Comparison of ENCODE assay signal across 15 cellular contexts in genomic region chr12:106767954-106768501, GRCh38. TPM values are rescaled to one million over a fixed set of nuclear protein-coding genes. Genes with fewer than 3 reads are reported as not detected.
DNase-seq lines count a peak whose midpoint lies in the region; ATAC-seq, FAIRE-seq and TF ChIP-seq lines count a peak whose summit lies in the region.
"Had no signal": no experiment of that assay in that cellular context is flagged by ENCODE, and none has a peak within 500 bp of the region (broad histone marks: within the 10 kb centered on the region; RNA-seq: fewer than 3 reads in every experiment).

No MANE protein-coding gene starts in this region.

- H2BK20ac ChIP-seq in H9 (ENCODE audit: low read depth, low read length, poor library complexity, severe bottlenecking) = no peak overlapping the region

- H3K27ac Mint-ChIP-seq in H9 (peak overlapping the region; percentile 92 to 98 (median 98)), WTC11 (peak overlapping the region; percentile 94), Caco-2 (ENCODE audit: unreplicated experiment) (no peak overlapping the region)
- H3K27ac Mint-ChIP-seq in effector memory CD8-positive, alpha-beta T cell = no peak overlapping the region
- H3K27ac Mint-ChIP-seq: activated CD4-positive, alpha-beta T cell treated with anti-CD3 and anti-CD28 coated beads, Interleukin-2, amount 10 ng/mL, durations not matched to agents 7 days and 5 days; activated naive CD4-positive, alpha-beta T cell treated with anti-CD3 and anti-CD28 coated beads, Interleukin-2, amount 50 U/mL, for 24 hours; IgD-negative memory B cell had no signal

- BruUV-seq in Caco-2 (replicated peaks; lab: Mats Ljungman, UMichigan) = no TSS peak

- no peak overlapping the region for H2AFZ ChIP-seq in H9 (ENCODE audit: low read length)

- H3K27me3 Mint-ChIP-seq in H9 (ENCODE audit: low read depth) (no peaks in the 10 kb centered on the region), WTC11 (ENCODE audit: low read depth) (no peaks in the 10 kb centered on the region), Caco-2 (ENCODE audit: insufficient read depth, unreplicated experiment) (no peaks in the 10 kb centered on the region)
- no peaks in the 10 kb centered on the region for H3K27me3 Mint-ChIP-seq in effector memory CD8-positive, alpha-beta T cell
- H3K27me3 Mint-ChIP-seq: activated naive CD4-positive, alpha-beta T cell treated with anti-CD3 and anti-CD28 coated beads, Interleukin-2, amount 50 U/mL, for 24 hours had no signal

- H3K9me3 Mint-ChIP-seq in H9 = no peaks in the 10 kb centered on the region
- no peaks in the 10 kb centered on the region; the same call in 1 of the 2 replicates for H3K9me3 Mint-ChIP-seq in WTC11
- H3K9me3 Mint-ChIP-seq in Caco-2 (ENCODE audit: unreplicated experiment) = no peaks in the 10 kb centered on the region
- no peaks in the 10 kb centered on the region for H3K9me3 Mint-ChIP-seq in effector memory CD8-positive, alpha-beta T cell
- H3K9me3 Mint-ChIP-seq: activated CD4-positive, alpha-beta T cell treated with anti-CD3 and anti-CD28 coated beads, Interleukin-2, amount 10 ng/mL, durations not matched to agents 7 days and 5 days; activated naive CD4-positive, alpha-beta T cell treated with anti-CD3 and anti-CD28 coated beads, Interleukin-2, amount 50 U/mL, for 24 hours; IgD-negative memory B cell; immature natural killer cell had no signal

- H3K27ac ChIP-seq in H9 (ENCODE audit: insufficient read length, low read depth, low read length) (peak overlapping the region; percentile 40), pancreas (peak overlapping the region; percentile 14 to 74 (median 61))

- peak overlapping the region; percentile 64 for H3K4me2 ChIP-seq in H9 (ENCODE audit: insufficient read depth, insufficient read length, low read length)

- no peak overlapping the region for H3K14ac ChIP-seq in H9 (ENCODE audit: insufficient read depth, low read length)

- H3T11ph ChIP-seq in H9 (ENCODE audit: low read length) = no peak overlapping the region

- H4K20me1 ChIP-seq in H9 (ENCODE audit: control insufficient read depth, insufficient read depth, insufficient read length) = no peaks in the 10 kb centered on the region

- POLR2A ChIA-PET in WTC11 (lab: Charles Lee) (interaction anchor here (0.6 to 0.8 kb wide), 2 partner anchors 167 to 410 kb away, joined by 3 read pairs; no protein-coding TSS in a partner anchor), Caco-2 (lab: Charles Lee) (interaction anchor here (0.6 kb wide), 1 partner anchor 10 kb away, joined by 8 read pairs; no protein-coding TSS in a partner anchor)

- H3K36me3 Mint-ChIP-seq in H9 (ENCODE audit: insufficient read depth in 1 of 3, low read depth in 3 of 3) = peaks cover 0 to 3% (median 0%) of the 10 kb centered on the region in 3 experiments; a peak in 1 of 7 replicates
- no peaks in the 10 kb centered on the region; the same call in 1 of the 2 replicates for H3K36me3 Mint-ChIP-seq in WTC11
- H3K36me3 Mint-ChIP-seq in Caco-2 (ENCODE audit: insufficient read depth, unreplicated experiment) = no peaks in the 10 kb centered on the region
- H3K36me3 Mint-ChIP-seq in effector memory CD8-positive, alpha-beta T cell (ENCODE audit: insufficient read depth) = no peaks in the 10 kb centered on the region
- H3K36me3 Mint-ChIP-seq: activated naive CD4-positive, alpha-beta T cell treated with anti-CD3 and anti-CD28 coated beads, Interleukin-2, amount 50 U/mL, for 24 hours; immature natural killer cell had no signal

- no peak overlapping the region for H3K18ac ChIP-seq in H9 (ENCODE audit: insufficient read length, low read depth, low read length)

- intact Hi-C loops in pancreas (cut with DNase I) (no loop called here), Caco-2 (cut with micrococcal nuclease; ENCODE audit: unreplicated experiment) (no loop called here)

- H3K9me3 ChIP-seq in H9 (ENCODE audit: control insufficient read depth, low read depth, low read length) (no peaks in the 10 kb centered on the region), pancreas (no peaks in the 10 kb centered on the region), Caco-2 (no peaks in the 10 kb centered on the region)

- H3K9ac ChIP-seq in H9 (ENCODE audit: extremely low read depth, insufficient read length, low read length) = peak overlapping the region; percentile 9

- H3K4me3 Mint-ChIP-seq in H9 (peak overlapping the region; percentile 47 to 73), WTC11 (peak overlapping the region; percentile 60), Caco-2 (ENCODE audit: unreplicated experiment) (no peak overlapping the region)
- no peak overlapping the region for H3K4me3 Mint-ChIP-seq in effector memory CD8-positive, alpha-beta T cell
- H3K4me3 Mint-ChIP-seq: activated CD4-positive, alpha-beta T cell treated with anti-CD3 and anti-CD28 coated beads, Interleukin-2, amount 10 ng/mL, durations not matched to agents 7 days and 5 days; activated naive CD4-positive, alpha-beta T cell treated with anti-CD3 and anti-CD28 coated beads, Interleukin-2, amount 50 U/mL, for 24 hours; immature natural killer cell had no signal

- TF ChIP-seq CTCF in H9 (conservative IDR thresholded peaks at IDR 0.05) (no peak), WTC11 (IDR thresholded peaks at IDR 0.05) (no peak), foreskin fibroblast (IDR thresholded peaks at IDR 0.05; ENCODE audit: low read depth, low read length) (no peak), pancreas (IDR thresholded peaks at IDR 0.05) (no peak), Caco-2 (IDR thresholded peaks at IDR 0.05; ENCODE audit: insufficient read depth in 1 of 2, low read depth in 1 of 2, low read length in 1 of 2, severe bottlenecking in 1 of 2, unreplicated experiment in 1 of 2) (no peak)

- no peak overlapping the region for H2BK5ac ChIP-seq in H9 (ENCODE audit: insufficient read length, low read length)

- FAIRE-seq in pancreas (lab: Jason Lieb, UNC) = no peak
- FAIRE-seq: GM12891 had no signal

- H3K23ac ChIP-seq in H9 (ENCODE audit: insufficient read length, low read depth, low read length) = no peak overlapping the region

- H4K91ac ChIP-seq in H9 (ENCODE audit: insufficient read length, low read depth, low read length) = no peak overlapping the region

- H3K79me1 ChIP-seq in H9 (ENCODE audit: insufficient read depth, low read depth, low read length, poor library complexity, severe bottlenecking) = no peaks in the 10 kb centered on the region

- H3K36me3 ChIP-seq in pancreas (no peaks in the 10 kb centered on the region), Caco-2 (ENCODE audit: control insufficient read depth, insufficient read depth, low read length) (no peaks in the 10 kb centered on the region)

- no peaks in the 10 kb centered on the region for H3K79me2 ChIP-seq in H9 (ENCODE audit: insufficient read depth, low read length)

- H2BK15ac ChIP-seq in H9 (ENCODE audit: low read depth, low read length) = no peak overlapping the region

- H3K4me1 ChIP-seq in H9 (ENCODE audit: insufficient read depth, low read length) (peaks cover 12% of the 10 kb centered on the region), pancreas (peaks cover 0 to 6% (median 3%) of the 10 kb centered on the region in 3 donors), Caco-2 (peaks cover 6% of the 10 kb centered on the region; the same call in 1 of the 2 replicates)

- no peak overlapping the region for H2BK120ac ChIP-seq in H9 (ENCODE audit: low read depth, low read length, poor library complexity, severe bottlenecking)

- H3K56ac ChIP-seq in H9 (ENCODE audit: insufficient read length, low read depth, low read length) = no peak overlapping the region

- no peak overlapping the region for H3K4ac ChIP-seq in H9 (ENCODE audit: low read depth, low read length)

- CTCF ChIA-PET in WTC11 (lab: Charles Lee) (interaction anchor here (0.8 kb wide), 1 partner anchor 45 kb away, joined by 3 read pairs; no protein-coding TSS in a partner anchor), Caco-2 (lab: Charles Lee) (no interaction called here)

- ATAC-seq in WTC11 = peak; percentile 68
- peak; percentile 52 to 76 (median 72) for ATAC-seq in pancreas
- no peak for ATAC-seq in effector memory CD8-positive, alpha-beta T cell (replicated peaks)

- peaks cover 3% of the 10 kb centered on the region for H3K23me2 ChIP-seq in H9 (ENCODE audit: insufficient read length, low read depth, low read length, poor library complexity, severe bottlenecking)

- H2BK12ac ChIP-seq in H9 (ENCODE audit: insufficient read length, low read depth, low read length) = no peak overlapping the region

- WGBS in H9 (ENCODE audit: extremely low coverage, insufficient read length, low lambda C conversion rate) = no CpG with 5 or more reads among the region's 8 CpGs
- 28 to 38% methylated on average over 8 of the region's 8 CpGs for WGBS in pancreas, 2 donors

- H2AK5ac ChIP-seq in H9 (ENCODE audit: insufficient read length, low read length) = no peak overlapping the region

- DNase-seq in H9 (peak; percentile 67), WTC11 (ENCODE audit: low spot score) (peak; percentile 50), foreskin fibroblast (peak; percentile 8 to 44), pancreas (peak in 4 of 6 donors; percentile 49 to 69 (median 61)), OCI-M2 (lab: John Stamatoyannopoulos, UW; ENCODE audit: unreplicated experiment) (no peak), Caco-2 (no peak)
- DNase-seq in activated CD4-positive, alpha-beta T cell treated with anti-CD3 and anti-CD28 coated beads for 1 hour = no peak
- no peak for DNase-seq in effector memory CD8-positive, alpha-beta T cell
- DNase-seq: activated CD4-positive, alpha-beta T cell treated with anti-CD3 and anti-CD28 coated beads, Interleukin-2, amount 10 ng/mL, durations not matched to agents 7 days and 5 days; COR-L47; immature natural killer cell; stimulated activated CD4-positive, alpha-beta T cell treated with anti-CD3 and anti-CD28 coated beads, Interleukin-4, amount 100 ng/mL, for 1 hour had no signal

- H3K4me1 Mint-ChIP-seq in H9 (peaks cover 57 to 61% of the 10 kb centered on the region in 2 experiments), WTC11 (peaks cover 69% of the 10 kb centered on the region), Caco-2 (ENCODE audit: low read depth, unreplicated experiment) (peaks cover 9% of the 10 kb centered on the region)
- peaks cover 0 to 7% of the 10 kb centered on the region in 2 donors for H3K4me1 Mint-ChIP-seq in effector memory CD8-positive, alpha-beta T cell (ENCODE audit: low read depth in 2 of 2)
- H3K4me1 Mint-ChIP-seq: IgD-negative memory B cell, immature natural killer cell had no signal

- H3K27me3 ChIP-seq in H9 (ENCODE audit: insufficient read depth, low read length) = no peaks in the 10 kb centered on the region
- H3K27me3 ChIP-seq in pancreas = no peaks in the 10 kb centered on the region
- no peaks in the 10 kb centered on the region for H3K27me3 ChIP-seq in Caco-2 (replicated peaks; ENCODE audit: control insufficient read depth, insufficient read depth, low read length)

- H3K4me3 ChIP-seq in foreskin fibroblast (ENCODE audit: low read depth in 1 of 2, low read length in 2 of 2) = no peak overlapping the region
- H3K4me3 ChIP-seq in pancreas = no peak overlapping the region
- H3K4me3 ChIP-seq in Caco-2 (ENCODE audit: low read depth, low read length) = no peak overlapping the region

- H4K5ac ChIP-seq in H9 (ENCODE audit: insufficient read length, low read depth, low read length) = no peak overlapping the region

- H4K8ac ChIP-seq in H9 (replicated peaks; ENCODE audit: insufficient read length, low read depth, low read length) = no peak overlapping the region

RNA-seq across cellular contexts. Expression of gene RIC8B, which starts 6.5 kb away (rescaled TPM):
- total RNA-seq in H9 (2021) (23.8 and 29.0 TPM in 2 replicates), WTC11 (2021) (14.5 to 20.2 TPM (median 17.3 TPM) in 3 replicates), pancreas (10 to 100 TPM in 3 of 6 donors, 1 to 10 TPM in 3; 7.4 to 17.5 (median 10.2) TPM), Caco-2 (2022) (7.8 and 7.9 TPM in 2 replicates)
- polyA plus RNA-seq in pancreas = 1 to 10 TPM; 5.3 to 8.5 TPM

Comparison
In these comparisons a context has a peak if more than half of its experiments do, and no peak if none do; other contexts are left out.
1. DNase-seq: peak in H9 (single experiment), WTC11 (single experiment), foreskin fibroblast (2 of 2) and pancreas (4 of 6); none in activated CD4-positive, alpha-beta T cell treated with anti-CD3 and anti-CD28 coated beads for 1 hour (single experiment), OCI-M2 (single experiment), Caco-2 (0 of 2) and effector memory CD8-positive, alpha-beta T cell (0 of 3).
2. H3K27ac Mint-ChIP-seq: peak in H9 (3 of 3) and WTC11 (single experiment); none in Caco-2 (single experiment) and effector memory CD8-positive, alpha-beta T cell (0 of 2).
3. H3K4me3 Mint-ChIP-seq: peak in H9 (2 of 2) and WTC11 (single experiment); none in Caco-2 (single experiment) and effector memory CD8-positive, alpha-beta T cell (0 of 2).